In genomic region chr12:15114501-15114900, GRCh38 we compare ENCODE assay signal across 33 cellular contexts.
"Had no signal": no experiment of that assay in that cellular context is flagged by ENCODE, and none has a peak within 500 bp of the region (broad histone marks: within the 10 kb centered on the region; RNA-seq: fewer than 3 reads in every experiment).

No MANE protein-coding gene starts in this region.

- H3K4me1 Mint-ChIP-seq: activated CD4-positive, alpha-beta T cell treated with anti-CD3 and anti-CD28 coated beads for 36 hours; activated CD4-positive, alpha-beta T cell treated with anti-CD3 and anti-CD28 coated beads, Interleukin-2, amount 10 ng/mL, durations not matched to agents 24 days and 14 days; activated T-helper 17 cell treated with anti-CD3 and anti-CD28 coated beads, Interleukin-2, amount 50 U/mL, for 72 hours had no signal

- H3K27me3 ChIP-seq: brain microvascular endothelial cell, esophagus muscularis mucosa, foreskin keratinocyte, gastrocnemius medialis, heart left ventricle had no signal

- H3K4me3 Mint-ChIP-seq: activated CD4-positive, alpha-beta memory T cell treated with anti-CD3 and anti-CD28 coated beads for 36 hours; activated CD4-positive, alpha-beta T cell treated with anti-CD3 and anti-CD28 coated beads for 36 hours; activated CD4-positive, alpha-beta T cell treated with anti-CD3 and anti-CD28 coated beads, Interleukin-2, amount 10 ng/mL, durations not matched to agents 24 days and 14 days; activated CD8-positive, alpha-beta T cell treated with anti-CD3 and anti-CD28 coated beads, Interleukin-2, amount 10 ng/mL, durations not matched to agents 7 days and 5 days; activated naive CD8-positive, alpha-beta T cell; activated T-cell treated with anti-CD3 and anti-CD28 coated beads, Interleukin-2, amount 50 U/mL, for 24 hours; activated T-helper 17 cell treated with anti-CD3 and anti-CD28 coated beads, Interleukin-2, amount 50 U/mL, for 72 hours; effector memory CD8-positive, alpha-beta T cell; T-helper 17 cell; T-helper 2 cell treated with Interferon-gamma antibody and Interleukin-4, amounts not matched to agents 5 μg/mL and 100 μg/mL, for 36 hours had no signal

- H3K4me3 ChIP-seq: esophagus muscularis mucosa, gastrocnemius medialis, heart left ventricle had no signal

- ATAC-seq: activated CD4-positive, alpha-beta T cell treated with anti-CD3 and anti-CD28 coated beads for 36 hours; activated CD8-positive, alpha-beta T cell treated with anti-CD3 and anti-CD28 coated beads, Interleukin-2, amount 10 ng/mL, durations not matched to agents 7 days and 5 days; activated T-helper 17 cell treated with anti-CD3 and anti-CD28 coated beads, Interleukin-2, amount 50 U/mL, for 72 hours; effector memory CD8-positive, alpha-beta T cell; foreskin keratinocyte; gastrocnemius medialis; heart left ventricle; T-helper 17 cell had no signal

- H3K27ac Mint-ChIP-seq: activated CD4-positive, alpha-beta memory T cell treated with anti-CD3 and anti-CD28 coated beads for 36 hours; activated CD4-positive, alpha-beta T cell treated with anti-CD3 and anti-CD28 coated beads for 36 hours; activated CD4-positive, alpha-beta T cell treated with anti-CD3 and anti-CD28 coated beads, Interleukin-2, amount 10 ng/mL, durations not matched to agents 24 days and 14 days; activated CD8-positive, alpha-beta T cell treated with anti-CD3 and anti-CD28 coated beads, Interleukin-2, amount 10 ng/mL, durations not matched to agents 7 days and 5 days; activated naive CD8-positive, alpha-beta T cell; activated T-cell treated with anti-CD3 and anti-CD28 coated beads, Interleukin-2, amount 50 U/mL, for 24 hours; activated T-helper 17 cell treated with anti-CD3 and anti-CD28 coated beads, Interleukin-2, amount 50 U/mL, for 72 hours; effector memory CD8-positive, alpha-beta T cell; T-helper 17 cell; T-helper 2 cell treated with Interferon-gamma antibody and Interleukin-4, amounts not matched to agents 5 μg/mL and 100 μg/mL, for 36 hours had no signal

- H3K9me3 Mint-ChIP-seq: activated CD4-positive, alpha-beta memory T cell treated with anti-CD3 and anti-CD28 coated beads for 36 hours; activated CD4-positive, alpha-beta T cell treated with anti-CD3 and anti-CD28 coated beads, Interleukin-2, amount 10 ng/mL, durations not matched to agents 24 days and 14 days; activated T-cell treated with anti-CD3 and anti-CD28 coated beads, Interleukin-2, amount 50 U/mL, for 24 hours; activated T-helper 17 cell treated with anti-CD3 and anti-CD28 coated beads, Interleukin-2, amount 50 U/mL, for 72 hours; effector memory CD8-positive, alpha-beta T cell; T-helper 2 cell treated with Interferon-gamma antibody and Interleukin-4, amounts not matched to agents 5 μg/mL and 100 μg/mL, for 36 hours had no signal

- H3K4me1 ChIP-seq: foreskin keratinocyte had no signal

- DNase-seq: activated CD4-positive, alpha-beta memory T cell treated with anti-CD3 and anti-CD28 coated beads for 36 hours; activated CD4-positive, alpha-beta T cell treated with anti-CD3 and anti-CD28 coated beads for 36 hours; activated CD4-positive, alpha-beta T cell treated with anti-CD3 and anti-CD28 coated beads, Interleukin-2, amount 10 ng/mL, durations not matched to agents 24 days and 14 days; activated CD4-positive, CD25-positive, alpha-beta regulatory T cell; activated CD4-positive, CD25-positive, alpha-beta regulatory T cell treated with anti-CD3 and anti-CD28 coated beads, Interleukin-2, amount 50 U/mL, for 72 hours; activated CD8-positive, alpha-beta memory T cell treated with anti-CD3 and anti-CD28 coated beads, Interleukin-2, amount 50 U/mL, for 48 hours; activated CD8-positive, alpha-beta T cell treated with anti-CD3 and anti-CD28 coated beads, Interleukin-2, amount 10 ng/mL, durations not matched to agents 7 days and 5 days; activated effector memory CD4-positive, alpha-beta T cell treated with Interleukin-2 at 50 U/mL for 16 hours; activated gamma-delta T cell treated with Interleukin-2 at 50 U/mL for 16 hours; activated naive CD4-positive, alpha-beta T cell treated with anti-CD3 and anti-CD28 coated beads, Interleukin-2, amount 50 U/mL, for 16 hours; activated naive CD4-positive, alpha-beta T cell treated with Interleukin-2 at 50 U/mL for 16 hours; activated T-cell treated with anti-CD3 and anti-CD28 coated beads for 4 hours; activated T-cell treated with anti-CD3 and anti-CD28 coated beads, Interleukin-2, amount 50 U/mL, for 24 hours; amniotic stem cell; anterior cingulate cortex; brain microvascular endothelial cell; cortex of kidney; dermis blood vessel endothelial cell; effector CD4-positive, alpha-beta T cell; effector memory CD8-positive, alpha-beta T cell; erythroblast; foreskin keratinocyte; gastrocnemius medialis; glutamatergic neuron; heart left ventricle; T-helper 1 cell; T-helper 17 cell; T1000; WERI-Rb-1 had no signal

- H3K27ac ChIP-seq: brain microvascular endothelial cell, esophagus muscularis mucosa, foreskin keratinocyte, gastrocnemius medialis, heart left ventricle, WERI-Rb-1 had no signal

- H3K27me3 Mint-ChIP-seq: activated CD4-positive, alpha-beta T cell treated with anti-CD3 and anti-CD28 coated beads for 36 hours had no signal

- H3K9me3 ChIP-seq: esophagus muscularis mucosa, gastrocnemius medialis, heart left ventricle had no signal

- H3K36me3 Mint-ChIP-seq: activated CD4-positive, alpha-beta memory T cell treated with anti-CD3 and anti-CD28 coated beads for 36 hours; activated naive CD8-positive, alpha-beta T cell had no signal

- H3K36me3 ChIP-seq: brain microvascular endothelial cell, esophagus muscularis mucosa, gastrocnemius medialis, WERI-Rb-1 had no signal
